In the genomic region with DNA sequence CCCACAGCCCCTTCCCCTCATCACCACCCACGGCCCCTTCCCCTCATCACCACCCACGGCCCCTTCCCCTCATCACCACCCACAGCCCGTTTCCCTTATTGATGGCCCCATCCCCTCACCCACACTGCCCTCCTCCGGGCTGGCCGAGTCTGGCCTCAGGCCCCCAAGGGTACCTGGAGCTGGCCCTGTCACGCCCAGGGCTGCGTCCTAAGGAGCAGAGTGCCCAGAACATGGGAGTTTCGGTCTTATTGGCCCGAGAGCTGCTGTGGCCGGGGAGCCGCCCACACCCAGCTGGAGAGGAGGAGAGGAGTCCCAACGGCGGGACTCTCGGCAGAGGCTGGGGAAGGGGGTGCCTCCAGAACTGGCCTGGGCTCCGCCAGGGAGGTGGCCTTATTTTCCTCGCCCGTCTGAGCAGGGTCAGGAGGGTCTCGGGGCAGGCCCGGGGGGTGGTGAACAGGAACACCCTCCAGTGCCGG, we compare ENCODE assay signal across 1 cellular context.
TF ChIP-seq lines count a peak whose summit lies in the region.

No MANE protein-coding gene starts in this region.

TF ChIP-seq in H1, 55 proteins besides CTCF, POLR2A, EP300 and RAD21 (continued from another document):
- TF ChIP-seq, protein P1, sequence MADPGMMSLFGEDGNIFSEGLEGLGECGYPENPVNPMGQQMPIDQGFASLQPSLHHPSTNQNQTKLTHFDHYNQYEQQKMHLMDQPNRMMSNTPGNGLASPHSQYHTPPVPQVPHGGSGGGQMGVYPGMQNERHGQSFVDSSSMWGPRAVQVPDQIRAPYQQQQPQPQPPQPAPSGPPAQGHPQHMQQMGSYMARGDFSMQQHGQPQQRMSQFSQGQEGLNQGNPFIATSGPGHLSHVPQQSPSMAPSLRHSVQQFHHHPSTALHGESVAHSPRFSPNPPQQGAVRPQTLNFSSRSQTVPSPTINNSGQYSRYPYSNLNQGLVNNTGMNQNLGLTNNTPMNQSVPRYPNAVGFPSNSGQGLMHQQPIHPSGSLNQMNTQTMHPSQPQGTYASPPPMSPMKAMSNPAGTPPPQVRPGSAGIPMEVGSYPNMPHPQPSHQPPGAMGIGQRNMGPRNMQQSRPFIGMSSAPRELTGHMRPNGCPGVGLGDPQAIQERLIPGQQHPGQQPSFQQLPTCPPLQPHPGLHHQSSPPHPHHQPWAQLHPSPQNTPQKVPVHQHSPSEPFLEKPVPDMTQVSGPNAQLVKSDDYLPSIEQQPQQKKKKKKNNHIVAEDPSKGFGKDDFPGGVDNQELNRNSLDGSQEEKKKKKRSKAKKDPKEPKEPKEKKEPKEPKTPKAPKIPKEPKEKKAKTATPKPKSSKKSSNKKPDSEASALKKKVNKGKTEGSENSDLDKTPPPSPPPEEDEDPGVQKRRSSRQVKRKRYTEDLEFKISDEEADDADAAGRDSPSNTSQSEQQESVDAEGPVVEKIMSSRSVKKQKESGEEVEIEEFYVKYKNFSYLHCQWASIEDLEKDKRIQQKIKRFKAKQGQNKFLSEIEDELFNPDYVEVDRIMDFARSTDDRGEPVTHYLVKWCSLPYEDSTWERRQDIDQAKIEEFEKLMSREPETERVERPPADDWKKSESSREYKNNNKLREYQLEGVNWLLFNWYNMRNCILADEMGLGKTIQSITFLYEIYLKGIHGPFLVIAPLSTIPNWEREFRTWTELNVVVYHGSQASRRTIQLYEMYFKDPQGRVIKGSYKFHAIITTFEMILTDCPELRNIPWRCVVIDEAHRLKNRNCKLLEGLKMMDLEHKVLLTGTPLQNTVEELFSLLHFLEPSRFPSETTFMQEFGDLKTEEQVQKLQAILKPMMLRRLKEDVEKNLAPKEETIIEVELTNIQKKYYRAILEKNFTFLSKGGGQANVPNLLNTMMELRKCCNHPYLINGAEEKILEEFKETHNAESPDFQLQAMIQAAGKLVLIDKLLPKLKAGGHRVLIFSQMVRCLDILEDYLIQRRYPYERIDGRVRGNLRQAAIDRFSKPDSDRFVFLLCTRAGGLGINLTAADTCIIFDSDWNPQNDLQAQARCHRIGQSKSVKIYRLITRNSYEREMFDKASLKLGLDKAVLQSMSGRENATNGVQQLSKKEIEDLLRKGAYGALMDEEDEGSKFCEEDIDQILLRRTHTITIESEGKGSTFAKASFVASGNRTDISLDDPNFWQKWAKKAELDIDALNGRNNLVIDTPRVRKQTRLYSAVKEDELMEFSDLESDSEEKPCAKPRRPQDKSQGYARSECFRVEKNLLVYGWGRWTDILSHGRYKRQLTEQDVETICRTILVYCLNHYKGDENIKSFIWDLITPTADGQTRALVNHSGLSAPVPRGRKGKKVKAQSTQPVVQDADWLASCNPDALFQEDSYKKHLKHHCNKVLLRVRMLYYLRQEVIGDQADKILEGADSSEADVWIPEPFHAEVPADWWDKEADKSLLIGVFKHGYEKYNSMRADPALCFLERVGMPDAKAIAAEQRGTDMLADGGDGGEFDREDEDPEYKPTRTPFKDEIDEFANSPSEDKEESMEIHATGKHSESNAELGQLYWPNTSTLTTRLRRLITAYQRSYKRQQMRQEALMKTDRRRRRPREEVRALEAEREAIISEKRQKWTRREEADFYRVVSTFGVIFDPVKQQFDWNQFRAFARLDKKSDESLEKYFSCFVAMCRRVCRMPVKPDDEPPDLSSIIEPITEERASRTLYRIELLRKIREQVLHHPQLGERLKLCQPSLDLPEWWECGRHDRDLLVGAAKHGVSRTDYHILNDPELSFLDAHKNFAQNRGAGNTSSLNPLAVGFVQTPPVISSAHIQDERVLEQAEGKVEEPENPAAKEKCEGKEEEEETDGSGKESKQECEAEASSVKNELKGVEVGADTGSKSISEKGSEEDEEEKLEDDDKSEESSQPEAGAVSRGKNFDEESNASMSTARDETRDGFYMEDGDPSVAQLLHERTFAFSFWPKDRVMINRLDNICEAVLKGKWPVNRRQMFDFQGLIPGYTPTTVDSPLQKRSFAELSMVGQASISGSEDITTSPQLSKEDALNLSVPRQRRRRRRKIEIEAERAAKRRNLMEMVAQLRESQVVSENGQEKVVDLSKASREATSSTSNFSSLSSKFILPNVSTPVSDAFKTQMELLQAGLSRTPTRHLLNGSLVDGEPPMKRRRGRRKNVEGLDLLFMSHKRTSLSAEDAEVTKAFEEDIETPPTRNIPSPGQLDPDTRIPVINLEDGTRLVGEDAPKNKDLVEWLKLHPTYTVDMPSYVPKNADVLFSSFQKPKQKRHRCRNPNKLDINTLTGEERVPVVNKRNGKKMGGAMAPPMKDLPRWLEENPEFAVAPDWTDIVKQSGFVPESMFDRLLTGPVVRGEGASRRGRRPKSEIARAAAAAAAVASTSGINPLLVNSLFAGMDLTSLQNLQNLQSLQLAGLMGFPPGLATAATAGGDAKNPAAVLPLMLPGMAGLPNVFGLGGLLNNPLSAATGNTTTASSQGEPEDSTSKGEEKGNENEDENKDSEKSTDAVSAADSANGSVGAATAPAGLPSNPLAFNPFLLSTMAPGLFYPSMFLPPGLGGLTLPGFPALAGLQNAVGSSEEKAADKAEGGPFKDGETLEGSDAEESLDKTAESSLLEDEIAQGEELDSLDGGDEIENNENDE (IDR thresholded peaks at IDR 0.05; ENCODE audit: insufficient replicate concordance, low read length), result no peak
- TF ChIP-seq HDAC2 (IDR thresholded peaks at IDR 0.05; ENCODE audit: borderline replicate concordance in 1 of 2, low read depth in 2 of 2, low read length in 2 of 2) (no peak), ZNF274 (IDR thresholded peaks at IDR 0.05; ENCODE audit: borderline replicate concordance, extremely low read depth, low read length) (no peak), MAFK (IDR thresholded peaks at IDR 0.05; ENCODE audit: low read depth, low read length) (no peak), SP4 (IDR thresholded peaks at IDR 0.05; ENCODE audit: low read length) (no peak), JUND (IDR thresholded peaks at IDR 0.05; ENCODE audit: low read length) (no peak), RBBP5 (IDR thresholded peaks at IDR 0.05; ENCODE audit: borderline replicate concordance, low read depth, low read length) (no peak), CEBPB (IDR thresholded peaks at IDR 0.05; ENCODE audit: low read depth, low read length) (no peak), RFX5 (IDR thresholded peaks at IDR 0.05; ENCODE audit: borderline replicate concordance, low read depth, low read length) (no peak)
